Comparison of ENCODE assay signal across 8 cellular contexts in the genomic region with DNA sequence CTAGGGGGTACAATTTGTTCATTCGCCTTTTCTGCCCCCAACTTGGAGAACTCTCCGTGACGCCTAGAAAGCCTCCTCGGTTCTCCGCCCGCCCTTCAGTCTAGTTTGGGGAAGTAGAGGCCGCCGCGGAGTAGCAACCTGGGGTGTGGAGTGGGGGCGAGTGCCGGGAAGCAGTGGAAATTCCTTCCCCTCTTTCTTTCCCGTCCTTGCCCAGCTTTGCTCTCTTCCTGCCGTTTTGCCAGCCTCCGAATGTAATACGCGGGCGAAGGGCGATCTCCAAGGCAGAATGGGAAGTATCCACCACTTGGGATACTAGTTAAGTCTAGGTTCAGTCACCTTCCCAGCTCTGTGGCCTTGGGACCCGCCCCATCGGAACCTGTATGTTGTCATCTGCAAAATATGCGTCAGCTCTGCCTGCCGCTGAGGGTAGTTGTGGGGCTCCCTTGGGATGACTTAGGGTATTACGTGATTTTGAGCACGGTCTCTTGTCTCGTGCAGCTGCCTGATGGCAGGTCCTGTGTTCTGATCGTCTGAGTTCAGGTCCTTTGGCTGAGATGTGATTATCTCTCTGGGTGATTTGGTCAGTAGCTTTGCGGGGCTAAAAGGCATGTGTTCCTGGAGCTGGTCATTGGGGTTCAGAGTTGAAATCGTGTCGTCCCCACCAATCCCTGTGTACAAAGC. TPM values are rescaled to one million over a fixed set of nuclear protein-coding genes. Genes with fewer than 3 reads are reported as not detected.
DNase-seq lines count a peak whose midpoint lies in the region; ATAC-seq, FAIRE-seq and TF ChIP-seq lines count a peak whose summit lies in the region.

No MANE protein-coding gene starts in this region.

- no CpG with 5 or more reads among the region's 29 CpGs for WGBS in neuronal stem cell (ENCODE audit: extremely low coverage in 2 of 2, insufficient read length in 2 of 2, insufficient replicate concordance in 1 of 2), 2 donors
- WGBS in suprapubic skin = 1% methylated on average over 29 of the region's 29 CpGs

- no peak for TF ChIP-seq CTCF in Panc1 (IDR thresholded peaks at IDR 0.05)
- no peak for TF ChIP-seq CTCF in fibroblast of the aortic adventitia (IDR thresholded peaks at IDR 0.05; ENCODE audit: insufficient read depth, low read length)
- TF ChIP-seq CTCF in suprapubic skin (IDR thresholded peaks at IDR 0.05) = no peak

- H4K91ac ChIP-seq in neuronal stem cell (ENCODE audit: low read depth, low read length, poor library complexity) = no peak overlapping the region

- H3K27ac ChIP-seq in Panc1 (ENCODE audit: low read length) = peak overlapping the region; percentile 78
- H3K27ac ChIP-seq in neuronal stem cell (replicated peaks; ENCODE audit: low read length) = no peak overlapping the region
- peak overlapping the region; percentile 86 for H3K27ac ChIP-seq in suprapubic skin

- POLR2A ChIA-PET in Panc1 (lab: Charles Lee) = no interaction called here

- in situ Hi-C loops in Panc1 (cut with HindIII; ENCODE audit: low pct_unique_long_range_greater_than_20kb, low sequenced_read_pairs) = no loop called here

- ATAC-seq in GM21390 (IDR thresholded peaks at IDR 0.05; ENCODE audit: unreplicated experiment) (peak; percentile 62), Panc1 (peak; percentile 63)

- peak overlapping the region; percentile 90 for H3K18ac ChIP-seq in neuronal stem cell (ENCODE audit: low read length)

- no peak overlapping the region for H4K8ac ChIP-seq in neuronal stem cell (ENCODE audit: low read depth, low read length)

- peak overlapping the region; percentile 84 for H3K9ac ChIP-seq in neuronal stem cell (ENCODE audit: low read depth, low read length, poor library complexity)

- no peak for TF ChIP-seq EP300 in suprapubic skin (IDR thresholded peaks at IDR 0.05)

- H3K9me3 ChIP-seq in Panc1 (ENCODE audit: control insufficient read depth, insufficient read depth, low read depth, low read length) (no peaks in the 10 kb centered on the region), neuronal stem cell (replicated peaks in 1 of 2; ENCODE audit: control insufficient read depth in 2 of 2, insufficient read depth in 1 of 2, low read depth in 1 of 2, low read length in 2 of 2) (peaks cover 0 to 4% of the 10 kb centered on the region in 2 donors), suprapubic skin (no peaks in the 10 kb centered on the region)

- H3K4me3 ChIP-seq in Panc1 (ENCODE audit: low read depth in 2 of 2, low read length in 2 of 2) (peak overlapping the region; percentile 93 to 94), fibroblast of the aortic adventitia (ENCODE audit: low read depth, low read length) (peak overlapping the region; percentile 98), neuronal stem cell (ENCODE audit: low read length in 2 of 2) (peak overlapping the region; percentile 86 to 88), suprapubic skin (peak overlapping the region; percentile 90)

- H2AFZ ChIP-seq in neuronal stem cell (ENCODE audit: low read length) = peak overlapping the region; percentile 97

- CTCF ChIA-PET in Panc1 (lab: Charles Lee) = no interaction called here

- peak in 1 of 2 donors; percentile 68 for TF ChIP-seq POLR2A in suprapubic skin (IDR thresholded peaks at IDR 0.05)

- H3K4ac ChIP-seq in neuronal stem cell (ENCODE audit: low read length) = no peak overlapping the region

- peak overlapping the region; percentile 97 for H3K4me2 ChIP-seq in neuronal stem cell (ENCODE audit: insufficient read depth, low read length, poor library complexity, severe bottlenecking)

- no peak overlapping the region for H2BK15ac ChIP-seq in neuronal stem cell (ENCODE audit: low read length)

- DNase-seq in DMS 273 (lab: John Stamatoyannopoulos, UW; ENCODE audit: unreplicated experiment) (peak; percentile 93), HTR-8/SVneo (ENCODE audit: insufficient read length, low spot score) (peak; percentile 78), Panc1 (ENCODE audit: low read depth, low spot score) (no peak), fibroblast of the aortic adventitia (ENCODE audit: low read depth) (peak; percentile 66), neuronal stem cell (ENCODE audit: low spot score) (peak; percentile 11), suprapubic skin (ENCODE audit: low spot score in 2 of 2) (peak; percentile 84 to 90)
- DNase-seq in activated T-cell treated with anti-CD3 and anti-CD28 coated beads, Interleukin-2, amount 50 U/mL, for 48 hours = peak; percentile 83 to 84

- no peak overlapping the region for H2BK12ac ChIP-seq in neuronal stem cell (ENCODE audit: low read length)

- H3K23ac ChIP-seq in neuronal stem cell (ENCODE audit: low read depth, low read length, poor library complexity) = no peak overlapping the region

- peak overlapping the region; percentile 88 for H2BK5ac ChIP-seq in neuronal stem cell (ENCODE audit: low read length)

- no TSS peak for BruUV-seq in Panc1 (replicated peaks; lab: Mats Ljungman, UMichigan)

- H2BK120ac ChIP-seq in neuronal stem cell (ENCODE audit: low read depth, low read length) = no peak overlapping the region

- H3K4me1 ChIP-seq in Panc1 (ENCODE audit: control insufficient read depth, insufficient read depth, low read length) (peaks cover 10% of the 10 kb centered on the region), neuronal stem cell (ENCODE audit: control insufficient read depth in 2 of 2, insufficient read depth in 1 of 2, low read depth in 1 of 2, low read length in 2 of 2) (peaks cover 8 to 15% of the 10 kb centered on the region in 2 donors), suprapubic skin (peaks cover 45% of the 10 kb centered on the region)

- H3K36me3 ChIP-seq in Panc1 (ENCODE audit: control insufficient read depth, insufficient read depth, low read length) = peaks cover 5% of the 10 kb centered on the region; the same call in 1 of the 2 replicates
- no peaks in the 10 kb centered on the region for H3K36me3 ChIP-seq in neuronal stem cell (replicated peaks in 1 of 2; ENCODE audit: control insufficient read depth in 2 of 2, insufficient read depth in 2 of 2, low read length in 2 of 2)
- no peaks in the 10 kb centered on the region for H3K36me3 ChIP-seq in suprapubic skin

- H3K79me1 ChIP-seq in neuronal stem cell (ENCODE audit: low read depth, low read length) = no peaks in the 10 kb centered on the region

- peak overlapping the region; percentile 13 for H2AK5ac ChIP-seq in neuronal stem cell (ENCODE audit: low read depth, low read length)

- H3K14ac ChIP-seq in neuronal stem cell (ENCODE audit: low read length) = no peak overlapping the region

- H3K27me3 ChIP-seq in Panc1 (ENCODE audit: control insufficient read depth, insufficient read depth, low read length) (no peaks in the 10 kb centered on the region), neuronal stem cell (ENCODE audit: control insufficient read depth in 3 of 3, insufficient read depth in 3 of 3, low read depth in 1 of 3, low read length in 3 of 3) (peaks cover 0 to 14% (median 0%) of the 10 kb centered on the region in 3 experiments), suprapubic skin (no peaks in the 10 kb centered on the region)

- peak; percentile 57 for FAIRE-seq in HTR-8/SVneo (lab: Jason Lieb, UNC)

- intact Hi-C loops in Panc1 (cut with micrococcal nuclease; ENCODE audit: unreplicated experiment) = no loop called here

RNA-seq across cellular contexts. Expression of a gene that starts 0.7 kb away (rescaled TPM):
- total RNA-seq in Panc1 (2021; ENCODE audit: unreplicated experiment) (131 TPM), fibroblast of the aortic adventitia (ENCODE audit: low replicate concordance) (376 and 528 TPM in 2 replicates), suprapubic skin (10 to 100 TPM; 41.5 to 92.8 (median 48.2) TPM)
- 66.4 TPM for polyA plus RNA-seq in Panc1 (2012; ENCODE audit: insufficient read length)
- polyA plus RNA-seq in neuronal stem cell (2013, experiment 1 of 2) = 64.4 TPM
- polyA plus RNA-seq in neuronal stem cell (2013, experiment 2 of 2) = 66.9 TPM
